ENCODE assay signal across 8 cellular contexts in genomic region chr13:40206241-40207109, GRCh38.
DNase-seq lines count a peak whose midpoint lies in the region; ATAC-seq and TF ChIP-seq lines count a peak whose summit lies in the region.

No MANE protein-coding gene starts in this region.

- peak overlapping the region; percentile 36; the same call in 1 of the 2 replicates for H3K9ac ChIP-seq in OCI-LY1 (ENCODE audit: low read length)

- peak overlapping the region; percentile 53 for H3K4me2 ChIP-seq in OCI-LY1 (ENCODE audit: low read length)

- H3K9me3 ChIP-seq in OCI-LY1 (ENCODE audit: low read length) (peaks cover 7% of the 10 kb centered on the region), breast epithelium (no peaks in the 10 kb centered on the region)

- H3K27ac ChIP-seq in OCI-LY1 (ENCODE audit: low read depth, low read length, poor library complexity, severe bottlenecking), result peak overlapping the region; percentile 88
- peak overlapping the region; percentile 82 to 84 for H3K27ac ChIP-seq in breast epithelium

- no peaks in the 10 kb centered on the region for H3F3A ChIP-seq in OCI-LY1 (ENCODE audit: insufficient read depth, low read length)

- peaks cover 41% of the 10 kb centered on the region for H3K4me1 ChIP-seq in OCI-LY1 (ENCODE audit: insufficient read depth, low read length, severe bottlenecking)
- no peaks in the 10 kb centered on the region for H3K4me1 ChIP-seq in breast epithelium

- no peaks in the 10 kb centered on the region for H3K9me2 ChIP-seq in OCI-LY1 (ENCODE audit: low read depth, low read length)

- ATAC-seq in GM18909 (IDR thresholded peaks at IDR 0.05; ENCODE audit: poor library complexity, unreplicated experiment) (peak; percentile 62), HG02852 (IDR thresholded peaks at IDR 0.05; ENCODE audit: unreplicated experiment) (peak; percentile 60)

- TF ChIP-seq CTCF in OCI-LY1 (IDR thresholded peaks at IDR 0.05; ENCODE audit: low read length), result no peak
- no peak for TF ChIP-seq CTCF in breast epithelium (IDR thresholded peaks at IDR 0.05)

- H3K27me3 ChIP-seq in OCI-LY1 (ENCODE audit: insufficient read depth, low read length) (no peaks in the 10 kb centered on the region), breast epithelium (no peaks in the 10 kb centered on the region)

- no peaks in the 10 kb centered on the region for H3K79me2 ChIP-seq in OCI-LY1 (ENCODE audit: insufficient read depth, low read length)

- DNase-seq in breast epithelium (ENCODE audit: low spot score in 2 of 2) (no peak), pulmonary artery endothelial cell (ENCODE audit: low read depth, low spot score) (peak; percentile 79), OCI-M2 (lab: John Stamatoyannopoulos, UW; ENCODE audit: unreplicated experiment) (no peak), cerebellar nuclear complex (lab: John Stamatoyannopoulos, UW) (no peak), NCI-H2029 treated with DMSO at 0.1 percent for 48 hours (lab: John Stamatoyannopoulos, UW) (no peak)

- H3K4me3 ChIP-seq in OCI-LY1 (ENCODE audit: low read depth, low read length, poor library complexity, severe bottlenecking) (peak overlapping the region; percentile 12), breast epithelium (no peak overlapping the region)

- no peaks in the 10 kb centered on the region for H4K20me1 ChIP-seq in OCI-LY1 (ENCODE audit: insufficient read depth, low read length)

- peak overlapping the region; percentile 66; the same call in 1 of the 2 replicates for H2AFZ ChIP-seq in OCI-LY1 (ENCODE audit: low read length)

- intact Hi-C loops in breast epithelium (cut with DNase I; ENCODE audit: low total_unique reads), result no loop called here

- TF ChIP-seq POLR2A in breast epithelium (IDR thresholded peaks at IDR 0.05), result no peak

- H3K36me3 ChIP-seq in OCI-LY1 (ENCODE audit: insufficient read depth, low read length), result no peaks in the 10 kb centered on the region; the same call in 1 of the 2 replicates
- no peaks in the 10 kb centered on the region for H3K36me3 ChIP-seq in breast epithelium
